8 cellular contexts compared by ENCODE assay signal in genomic region chr11:67287355-67288197, GRCh38. TPM values are rescaled to one million over a fixed set of nuclear protein-coding genes. Genes with fewer than 3 reads are reported as not detected.
DNase-seq lines count a peak whose midpoint lies in the region; ATAC-seq and TF ChIP-seq lines count a peak whose summit lies in the region.

No MANE protein-coding gene starts in this region.

- H3K36me3 ChIP-seq in HUES6 (ENCODE audit: control insufficient read depth, insufficient read depth, low read length), result peaks cover 59% of the 10 kb centered on the region

- POLR2A ChIA-PET in activated CD8-positive, alpha-beta T cell treated with anti-CD3 and anti-CD28 coated beads for 36 hours (lab: Charles Lee), result interaction anchor here (0.9 to 9.2 kb wide), 12 partner anchors 9 to 149 kb away, joined by 3 to 308 read pairs (median 7); partner anchors contain the start of genes GRK2, PTPRCAP, RAD9A and SSH3

- peak overlapping the region; percentile 96; the same call in 1 of the 2 replicates for H3K27ac ChIP-seq in HUES6 (ENCODE audit: low read depth, low read length)

- peak; percentile 14 for ATAC-seq in activated CD8-positive, alpha-beta T cell treated with anti-CD3 and anti-CD28 coated beads for 36 hours
- ATAC-seq in left ventricle myocardium superior, result no peak
- no peak for ATAC-seq in stimulated activated memory B cell treated with anti-CD40 and anti-IgM and Interleukin-4, amounts not matched to agents 10 μg/mL and 1 μg/mL and 100 μg/mL, for 72 hours
- no peak for ATAC-seq in GM19452 (IDR thresholded peaks at IDR 0.05; ENCODE audit: unreplicated experiment)

- peak overlapping the region; percentile 99 for H3K27ac Mint-ChIP-seq in activated CD8-positive, alpha-beta T cell treated with anti-CD3 and anti-CD28 coated beads for 36 hours
- peak overlapping the region; percentile 91 for H3K27ac Mint-ChIP-seq in stimulated activated memory B cell treated with anti-CD40 and anti-IgM and Interleukin-4, amounts not matched to agents 10 μg/mL and 1 μg/mL and 100 μg/mL, for 72 hours

- intact Hi-C loops in activated CD8-positive, alpha-beta T cell treated with anti-CD3 and anti-CD28 coated beads for 36 hours (cut with micrococcal nuclease), result loop anchor here (2.0 kb wide), 1 partner anchor 17 kb away; no protein-coding TSS in a partner anchor
- intact Hi-C loops in left ventricle myocardium superior (cut with micrococcal nuclease), result no loop called here

- no peaks in the 10 kb centered on the region for H3K9me3 Mint-ChIP-seq in activated CD8-positive, alpha-beta T cell treated with anti-CD3 and anti-CD28 coated beads for 36 hours
- H3K9me3 Mint-ChIP-seq in stimulated activated memory B cell treated with anti-CD40 and anti-IgM and Interleukin-4, amounts not matched to agents 10 μg/mL and 1 μg/mL and 100 μg/mL, for 72 hours, result no peaks in the 10 kb centered on the region

- H3K27me3 Mint-ChIP-seq in activated CD8-positive, alpha-beta T cell treated with anti-CD3 and anti-CD28 coated beads for 36 hours, result no peaks in the 10 kb centered on the region
- H3K27me3 Mint-ChIP-seq in stimulated activated memory B cell treated with anti-CD40 and anti-IgM and Interleukin-4, amounts not matched to agents 10 μg/mL and 1 μg/mL and 100 μg/mL, for 72 hours, result no peaks in the 10 kb centered on the region

- TF ChIP-seq CTCF in activated CD8-positive, alpha-beta T cell treated with anti-CD3 and anti-CD28 coated beads for 36 hours (IDR thresholded peaks at IDR 0.05), result no peak

- no peaks in the 10 kb centered on the region for H3K27me3 ChIP-seq in HUES6 (ENCODE audit: control insufficient read depth, insufficient read depth, low read length)

- H3K4me3 ChIP-seq in HUES6 (ENCODE audit: low read depth, low read length), result peak overlapping the region; percentile 98

- no peaks in the 10 kb centered on the region for H3K9me3 ChIP-seq in HUES6 (ENCODE audit: control insufficient read depth, insufficient read depth, low read depth, low read length)

- H3K4me3 Mint-ChIP-seq in activated CD8-positive, alpha-beta T cell treated with anti-CD3 and anti-CD28 coated beads for 36 hours, result peak overlapping the region; percentile 72
- H3K4me3 Mint-ChIP-seq in stimulated activated memory B cell treated with anti-CD40 and anti-IgM and Interleukin-4, amounts not matched to agents 10 μg/mL and 1 μg/mL and 100 μg/mL, for 72 hours, result peak overlapping the region; percentile 61

- peaks cover 17% of the 10 kb centered on the region for H3K4me1 ChIP-seq in HUES6 (ENCODE audit: control insufficient read depth, insufficient read depth, low read length)

- H3K4me1 Mint-ChIP-seq in activated CD8-positive, alpha-beta T cell treated with anti-CD3 and anti-CD28 coated beads for 36 hours (ENCODE audit: low read depth), result peaks cover 52% of the 10 kb centered on the region
- H3K4me1 Mint-ChIP-seq in stimulated activated memory B cell treated with anti-CD40 and anti-IgM and Interleukin-4, amounts not matched to agents 10 μg/mL and 1 μg/mL and 100 μg/mL, for 72 hours, result peaks cover 47% of the 10 kb centered on the region

- peaks cover 55% of the 10 kb centered on the region for H3K36me3 Mint-ChIP-seq in activated CD8-positive, alpha-beta T cell treated with anti-CD3 and anti-CD28 coated beads for 36 hours (ENCODE audit: low read depth)
- H3K36me3 Mint-ChIP-seq in stimulated activated memory B cell treated with anti-CD40 and anti-IgM and Interleukin-4, amounts not matched to agents 10 μg/mL and 1 μg/mL and 100 μg/mL, for 72 hours, result peaks cover 44% of the 10 kb centered on the region

- in situ Hi-C loops in KBM-7 (cut with MboI; ENCODE audit: low pct_unique_long_range_greater_than_20kb, low sequenced_read_pairs), result no loop called here

- peak overlapping the region; percentile 90 for H3K9ac ChIP-seq in HUES6 (ENCODE audit: low read length)

- DNase-seq in activated CD8-positive, alpha-beta T cell treated with anti-CD3 and anti-CD28 coated beads for 36 hours, result peak; percentile 64
- DNase-seq in left ventricle myocardium superior, result peak; percentile 28
- no peak for DNase-seq in DMS79 treated with DMSO at 0.1 percent for 48 hours (lab: John Stamatoyannopoulos, UW)
- DNase-seq in KBM-7, result no peak
- DNase-seq in NCI-H1048 (lab: John Stamatoyannopoulos, UW), result no peak

- CTCF ChIA-PET in activated CD8-positive, alpha-beta T cell treated with anti-CD3 and anti-CD28 coated beads for 36 hours (lab: Charles Lee), result interaction anchor here (0.8 to 4.9 kb wide), 9 partner anchors 11 to 117 kb away, joined by 3 to 55 read pairs (median 4); partner anchors contain the start of gene TBC1D10C

RNA-seq across cellular contexts. Expression of gene ANKRD13D, which starts 1.5 kb away (rescaled TPM):
- 10 to 100 TPM; 75.4 to 78.7 TPM for total RNA-seq in activated CD8-positive, alpha-beta T cell treated with anti-CD3 and anti-CD28 coated beads for 36 hours
- 13.1 TPM for total RNA-seq in left ventricle myocardium superior

RNA-seq across cellular contexts. Expression of gene SSH3, which starts 15.8 kb away (rescaled TPM):
- total RNA-seq in activated CD8-positive, alpha-beta T cell treated with anti-CD3 and anti-CD28 coated beads for 36 hours, result 1 to 10 TPM; 7.4 to 9.1 TPM
- 18.7 TPM for total RNA-seq in left ventricle myocardium superior

RNA-seq across cellular contexts. Expression of gene GRK2, which starts 21.3 kb away (rescaled TPM):
- total RNA-seq in activated CD8-positive, alpha-beta T cell treated with anti-CD3 and anti-CD28 coated beads for 36 hours, result 100 to 1,000 TPM; 303 to 305 TPM
- total RNA-seq in left ventricle myocardium superior, result 56.8 TPM

Comparison
In these comparisons a context has a peak if more than half of its experiments do, and no peak if none do; other contexts are left out.
1. DNase-seq: peak in activated CD8-positive, alpha-beta T cell treated with anti-CD3 and anti-CD28 coated beads for 36 hours (single experiment) and left ventricle myocardium superior (single experiment); none in DMS79 treated with DMSO at 0.1 percent for 48 hours (single experiment), KBM-7 (single experiment) and NCI-H1048 (single experiment).